In the genomic region with DNA sequence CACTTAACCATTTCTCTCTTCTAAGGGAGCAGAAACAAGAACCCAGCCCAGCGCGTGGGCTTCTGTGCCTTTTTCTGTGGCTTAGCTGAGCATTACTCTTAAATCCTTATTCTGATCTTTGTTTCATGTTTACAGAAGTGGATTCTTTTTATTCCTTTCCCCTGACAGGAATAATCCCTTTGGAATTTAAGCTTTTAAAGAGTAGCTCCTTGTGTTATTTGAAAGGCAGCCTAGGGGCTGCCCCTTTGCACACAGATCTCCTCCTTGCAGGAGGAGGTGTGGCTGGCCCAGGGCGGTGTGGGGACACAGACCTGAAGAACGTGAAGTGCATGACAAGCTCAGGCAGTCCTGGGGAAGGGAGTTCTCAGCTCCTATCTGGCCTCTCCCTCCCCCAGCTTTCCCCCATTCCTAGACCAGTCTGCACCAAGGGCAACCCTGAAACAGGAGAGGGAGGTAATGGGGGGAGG, we compare ENCODE assay signal across 17 cellular contexts.
DNase-seq lines count a peak whose midpoint lies in the region; ATAC-seq, FAIRE-seq and TF ChIP-seq lines count a peak whose summit lies in the region.
"Had no signal": no experiment of that assay in that cellular context is flagged by ENCODE, and none has a peak within 500 bp of the region (broad histone marks: within the 10 kb centered on the region; RNA-seq: fewer than 3 reads in every experiment).

No MANE protein-coding gene starts in this region.

- no peak overlapping the region for H2BK20ac ChIP-seq in H9 (ENCODE audit: low read depth, low read length, poor library complexity, severe bottlenecking)

- H4K5ac ChIP-seq in H9 (ENCODE audit: insufficient read length, low read depth, low read length), result no peak overlapping the region

- no peaks in the 10 kb centered on the region for H3K79me1 ChIP-seq in H9 (ENCODE audit: insufficient read depth, low read depth, low read length, poor library complexity, severe bottlenecking)

- H3K9me3 ChIP-seq in H9 (ENCODE audit: control insufficient read depth, low read depth, low read length) (no peaks in the 10 kb centered on the region), neural progenitor cell (ENCODE audit: low read depth) (no peaks in the 10 kb centered on the region)
- H3K9me3 ChIP-seq: BE2C, body of pancreas, gastrocnemius medialis, pancreas had no signal

- POLR2A ChIA-PET in RWPE1 (lab: Yijun Ruan, JAX; ENCODE audit: low non-redundant PET) (no interaction called here), MCF 10A (lab: Yijun Ruan, JAX) (interaction anchor here (0.5 to 0.9 kb wide), 3 partner anchors 10 to 188 kb away, joined by 3 to 4 read pairs (median 4); a partner anchor contains a TSS)

- H3K4me1 Mint-ChIP-seq in H9 (peaks cover 16 to 24% of the 10 kb centered on the region in 2 experiments), neural progenitor cell (peaks cover 14% of the 10 kb centered on the region), MCF 10A (ENCODE audit: insufficient read depth, unreplicated experiment) (no peaks in the 10 kb centered on the region)

- H2AFZ ChIP-seq in H9 (ENCODE audit: low read length) (no peak overlapping the region), neural progenitor cell (replicated peaks) (no peak overlapping the region)

- no peaks in the 10 kb centered on the region for H3K23me2 ChIP-seq in H9 (ENCODE audit: insufficient read length, low read depth, low read length, poor library complexity, severe bottlenecking)

- peak overlapping the region; percentile 72; the same call in 1 of the 2 replicates for H3K14ac ChIP-seq in H9 (ENCODE audit: insufficient read depth, low read length)

- TF ChIP-seq CTCF in H9 (conservative IDR thresholded peaks at IDR 0.05) (no peak), RWPE1 (conservative IDR thresholded peaks at IDR 0.05; ENCODE audit: low read depth) (no peak), neural progenitor cell (IDR thresholded peaks at IDR 0.05) (no peak), MCF 10A (IDR thresholded peaks at IDR 0.05; ENCODE audit: unreplicated experiment) (no peak)

- no peak overlapping the region for H2AK5ac ChIP-seq in H9 (ENCODE audit: insufficient read length, low read length)

- no peaks in the 10 kb centered on the region for H3K79me2 ChIP-seq in H9 (ENCODE audit: insufficient read depth, low read length)
- H3K79me2 ChIP-seq in neural progenitor cell (ENCODE audit: low read depth), result no peaks in the 10 kb centered on the region

- FAIRE-seq in GM12891 (lab: Jason Lieb, UNC), result no peak
- FAIRE-seq: pancreas had no signal

- intact Hi-C loops in MCF 10A (cut with micrococcal nuclease), result no loop called here

- H2BK5ac ChIP-seq in H9 (ENCODE audit: insufficient read length, low read length), result no peak overlapping the region

- no peak overlapping the region for H3K4ac ChIP-seq in H9 (ENCODE audit: low read depth, low read length)

- H3K27ac Mint-ChIP-seq in H9 (peak overlapping the region in 1 of 3 experiments; percentile 90; a peak in 2 of 7 replicates), neural progenitor cell (peak overlapping the region; percentile 69), MCF 10A (ENCODE audit: low read depth, unreplicated experiment) (no peak overlapping the region)

- H3K9ac ChIP-seq in H9 (ENCODE audit: extremely low read depth, insufficient read length, low read length), result no peak overlapping the region
- no peak overlapping the region for H3K9ac ChIP-seq in neural progenitor cell

- H3K9me3 Mint-ChIP-seq in H9, result no peaks in the 10 kb centered on the region; a peak in 1 of 5 replicates
- H3K9me3 Mint-ChIP-seq in neural progenitor cell, result no peaks in the 10 kb centered on the region
- no peaks in the 10 kb centered on the region for H3K9me3 Mint-ChIP-seq in MCF 10A (ENCODE audit: unreplicated experiment)

- H4K20me1 ChIP-seq in H9 (ENCODE audit: control insufficient read depth, insufficient read depth, insufficient read length) (no peaks in the 10 kb centered on the region), neural progenitor cell (ENCODE audit: low read depth) (no peaks in the 10 kb centered on the region)

- H2BK120ac ChIP-seq in H9 (ENCODE audit: low read depth, low read length, poor library complexity, severe bottlenecking), result no peak overlapping the region

- no peak overlapping the region for H2BK15ac ChIP-seq in H9 (ENCODE audit: low read depth, low read length)

- no peak overlapping the region for H4K8ac ChIP-seq in H9 (replicated peaks; ENCODE audit: insufficient read length, low read depth, low read length)

- H4K91ac ChIP-seq in H9 (ENCODE audit: insufficient read length, low read depth, low read length), result no peak overlapping the region

- DNase-seq in H9, result no peak
- DNase-seq in RWPE1 (ENCODE audit: low spot score), result no peak
- no peak for DNase-seq in epithelial cell of prostate (ENCODE audit: low read depth, low spot score)
- peak; percentile 76 for DNase-seq in neural progenitor cell (ENCODE audit: low spot score)
- no peak for DNase-seq in MCF 10A (ENCODE audit: unreplicated experiment)
- DNase-seq in GM12891 (ENCODE audit: insufficient read length, low spot score), result no peak
- no peak for DNase-seq in activated CD4-positive, alpha-beta T cell treated with anti-CD3 and anti-CD28 coated beads, Interleukin-2, amount 50 U/mL, for 1 hour
- DNase-seq: activated CD8-positive, alpha-beta memory T cell treated with anti-CD3 and anti-CD28 coated beads for 24 hours; activated effector memory CD4-positive, alpha-beta T cell treated with anti-CD3 and anti-CD28 coated beads, Interleukin-2, amount 50 U/mL, for 16 hours; BE2C; body of pancreas; DMS79 treated with DMSO at 0.1 percent for 48 hours; effector CD4-positive, alpha-beta T cell; gastrocnemius medialis; NCI-H1105; pancreas had no signal

- WGBS in H9 (ENCODE audit: extremely low coverage, insufficient read length, low lambda C conversion rate), result no CpG with 5 or more reads among the region's 4 CpGs

- no peak overlapping the region for H3K23ac ChIP-seq in H9 (ENCODE audit: insufficient read length, low read depth, low read length)

- no peak for TF ChIP-seq POLR2A in GM12891 (IDR thresholded peaks at IDR 0.05; ENCODE audit: low read depth, low read length)

- H2BK12ac ChIP-seq in H9 (ENCODE audit: insufficient read length, low read depth, low read length), result no peak overlapping the region

- H3T11ph ChIP-seq in H9 (ENCODE audit: low read length), result no peak overlapping the region

- H3K27me3 Mint-ChIP-seq in H9 (ENCODE audit: low read depth), result peaks cover 5% of the 10 kb centered on the region; the same call in 1 of the 2 replicates
- H3K27me3 Mint-ChIP-seq in neural progenitor cell (ENCODE audit: insufficient read depth, low read depth), result peaks cover 6% of the 10 kb centered on the region
- no peaks in the 10 kb centered on the region for H3K27me3 Mint-ChIP-seq in MCF 10A (ENCODE audit: insufficient read depth, unreplicated experiment)

- no peak overlapping the region for H3K4me3 ChIP-seq in neural progenitor cell
- H3K4me3 ChIP-seq: body of pancreas, gastrocnemius medialis, pancreas had no signal

- H3K4me3 Mint-ChIP-seq in H9 (no peak overlapping the region; a peak in 1 of 5 replicates), neural progenitor cell (peak overlapping the region; percentile 53), MCF 10A (ENCODE audit: unreplicated experiment) (no peak overlapping the region)

- H3K18ac ChIP-seq in H9 (ENCODE audit: insufficient read length, low read depth, low read length), result no peak overlapping the region

- H3K56ac ChIP-seq in H9 (ENCODE audit: insufficient read length, low read depth, low read length), result no peak overlapping the region

- no TSS peak for BruUV-seq in MCF 10A (replicated peaks; lab: Mats Ljungman, UMichigan)

- no peaks in the 10 kb centered on the region for H3K4me1 ChIP-seq in H9 (ENCODE audit: insufficient read depth, low read length)
- peaks cover 18% of the 10 kb centered on the region for H3K4me1 ChIP-seq in neural progenitor cell
- H3K4me1 ChIP-seq: BE2C, body of pancreas, gastrocnemius medialis, pancreas had no signal

- H3K27ac ChIP-seq in H9 (ENCODE audit: insufficient read length, low read depth, low read length), result no peak overlapping the region
- H3K27ac ChIP-seq in RWPE1, result peak overlapping the region; percentile 27
- H3K27ac ChIP-seq in epithelial cell of prostate, result peak overlapping the region; percentile 14
- peak overlapping the region; percentile 60 for H3K27ac ChIP-seq in neural progenitor cell
- H3K27ac ChIP-seq: body of pancreas, gastrocnemius medialis, pancreas had no signal

- CTCF ChIA-PET in RWPE1 (lab: Yijun Ruan, JAX) (interaction anchor here (0.6 kb wide), 1 partner anchor 205 kb away, joined by 3 read pairs; no protein-coding TSS in a partner anchor), MCF 10A (lab: Yijun Ruan, JAX) (interaction anchor here (0.6 to 1.2 kb wide), 3 partner anchors 11 to 362 kb away, joined by 3 read pairs; no protein-coding TSS in a partner anchor)

- no peaks in the 10 kb centered on the region for H3K27me3 ChIP-seq in H9 (ENCODE audit: insufficient read depth, low read length)
- no peaks in the 10 kb centered on the region for H3K27me3 ChIP-seq in neural progenitor cell
- H3K27me3 ChIP-seq: BE2C, body of pancreas, gastrocnemius medialis, pancreas had no signal

- H3K4me2 ChIP-seq in H9 (ENCODE audit: insufficient read depth, insufficient read length, low read length) (no peak overlapping the region), neural progenitor cell (peak overlapping the region; percentile 44)

- H3F3A ChIP-seq in neural progenitor cell (ENCODE audit: low read depth), result peaks cover 23% of the 10 kb centered on the region

- no peaks in the 10 kb centered on the region for H3K36me3 ChIP-seq in neural progenitor cell
- H3K36me3 ChIP-seq: BE2C, gastrocnemius medialis, pancreas had no signal

- ATAC-seq in HG02571 (IDR thresholded peaks at IDR 0.05; ENCODE audit: unreplicated experiment), result no peak
- ATAC-seq: body of pancreas, gastrocnemius medialis, pancreas had no signal

- H3K36me3 Mint-ChIP-seq in H9 (ENCODE audit: insufficient read depth in 1 of 3, low read depth in 3 of 3), result no peaks in the 10 kb centered on the region; a peak in 1 of 7 replicates
- no peaks in the 10 kb centered on the region for H3K36me3 Mint-ChIP-seq in neural progenitor cell
- no peaks in the 10 kb centered on the region for H3K36me3 Mint-ChIP-seq in MCF 10A (ENCODE audit: insufficient read depth, unreplicated experiment)

TF ChIP-seq in GM12891, 5 proteins besides CTCF, POLR2A, EP300 and RAD21:
- TF ChIP-seq POLR2AphosphoS5 (IDR thresholded peaks at IDR 0.05; ENCODE audit: low read depth, low read length) (no peak), PAX5 (IDR thresholded peaks at IDR 0.05; ENCODE audit: insufficient read depth, low read length, severe bottlenecking) (no peak), SPI1 (IDR thresholded peaks at IDR 0.05; ENCODE audit: low read depth, low read length) (no peak)
